8 cellular contexts compared by ENCODE assay signal in the genomic region with DNA sequence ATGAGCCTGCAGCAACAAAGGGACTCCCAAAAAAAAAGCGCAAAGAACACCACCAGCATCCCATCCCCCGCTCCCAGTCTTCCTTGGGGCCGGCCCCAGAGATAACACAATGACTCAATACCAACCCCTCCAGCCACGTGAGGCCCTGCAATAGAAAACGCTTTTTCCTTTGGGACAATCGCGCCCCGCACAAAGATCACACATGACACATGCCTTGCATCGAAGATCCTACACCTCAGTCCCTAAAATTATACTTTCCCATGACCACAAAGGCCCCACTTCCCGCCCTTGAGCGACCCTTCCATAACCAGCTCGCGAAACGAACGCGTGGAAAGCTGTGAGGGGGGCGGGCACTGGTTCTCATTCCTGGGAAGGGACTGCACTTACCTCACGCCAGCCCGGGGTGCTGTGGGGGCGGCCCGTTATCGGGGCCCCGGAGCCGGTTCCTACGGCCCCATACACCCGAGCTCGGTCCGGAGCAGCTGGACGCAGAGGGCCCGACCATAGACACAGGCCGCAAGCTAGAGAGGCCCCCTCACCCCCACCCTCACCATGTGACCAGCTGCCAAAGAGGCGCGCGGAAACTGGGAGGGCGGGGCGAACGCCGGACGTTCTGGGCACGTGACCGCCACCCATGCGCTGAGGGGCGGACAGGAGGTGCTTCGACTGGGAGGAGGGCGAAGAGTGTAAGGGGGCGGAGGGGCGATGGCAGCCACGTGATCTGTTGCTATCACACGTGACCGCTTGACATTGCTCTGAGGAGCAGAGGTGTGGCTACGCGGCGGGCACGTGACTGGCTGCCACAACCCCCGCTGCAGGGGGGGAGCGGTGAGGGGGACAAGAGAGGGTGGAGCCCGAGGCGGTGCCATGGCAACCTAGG. TPM values are rescaled to one million over a fixed set of nuclear protein-coding genes. Genes with fewer than 3 reads are reported as not detected.
A peak's percentile ranks its signal among the peaks of the same experiment; 100 is the strongest.
DNase-seq lines count a peak whose midpoint lies in the region; ATAC-seq and TF ChIP-seq lines count a peak whose summit lies in the region.

TSS of gene CDK4 (minus strand) at position 523 of the 880 bp plus-strand sequence. CDS start 593 bp downstream, outside the sequence.

- H3K36me3 Mint-ChIP-seq in WTC11 = peaks cover 39% of the 10 kb centered on the region

- H3K27me3 ChIP-seq in AG04450 (ENCODE audit: control insufficient read depth, insufficient read depth, low read length) = peaks cover 15% of the 10 kb centered on the region
- peaks cover 27% of the 10 kb centered on the region for H3K27me3 ChIP-seq in smooth muscle cell (ENCODE audit: low read depth)

- no peak for TF ChIP-seq CTCF in AG04450 (IDR thresholded peaks at IDR 0.05; ENCODE audit: low read depth, low read length)
- no peak for TF ChIP-seq CTCF in WTC11 (IDR thresholded peaks at IDR 0.05)
- no peak for TF ChIP-seq CTCF in cardiac fibroblast (IDR thresholded peaks at IDR 0.05; ENCODE audit: low read depth, low read length)
- TF ChIP-seq CTCF in smooth muscle cell (IDR thresholded peaks at IDR 0.05; ENCODE audit: borderline replicate concordance, insufficient read depth, poor library complexity, severe bottlenecking) = no peak

- H4K20me1 ChIP-seq in smooth muscle cell (ENCODE audit: low read depth) = no peaks in the 10 kb centered on the region

- peaks cover 37% of the 10 kb centered on the region for H3K27me3 Mint-ChIP-seq in WTC11 (ENCODE audit: low read depth)

- CTCF ChIA-PET in AG04450 (lab: Charles Lee) (interaction anchor here (1.0 kb wide), 1 partner anchor 26 kb away, joined by 4 read pairs; no protein-coding TSS in a partner anchor), WTC11 (lab: Charles Lee) (interaction anchor here (0.7 to 1.1 kb wide), 3 partner anchors 15 to 145 kb away, joined by 3 to 5 read pairs (median 3); partner anchors contain the start of gene CYP27B1)

- H3F3A ChIP-seq in smooth muscle cell (ENCODE audit: low read depth) = peaks cover 10% of the 10 kb centered on the region

- ATAC-seq in GM18909 (IDR thresholded peaks at IDR 0.05; ENCODE audit: poor library complexity, unreplicated experiment) (peak; percentile 70), HG03175 (IDR thresholded peaks at IDR 0.05; ENCODE audit: unreplicated experiment) (peak; percentile 74), WTC11 (peak; percentile 71)

- H3K36me3 ChIP-seq in smooth muscle cell (ENCODE audit: low read depth) = no peaks in the 10 kb centered on the region

- peak within 1 kb of the TSS; percentile 92 for H3K4me2 ChIP-seq in smooth muscle cell

- H3K79me2 ChIP-seq in smooth muscle cell (ENCODE audit: low read depth) = peaks cover 23% of the 10 kb centered on the region

- H3K9me3 ChIP-seq in AG04450 (ENCODE audit: control insufficient read depth, insufficient read depth, low read length) = no peaks in the 10 kb centered on the region; the same call in 1 of the 2 replicates
- no peaks in the 10 kb centered on the region for H3K9me3 ChIP-seq in smooth muscle cell (replicated peaks; ENCODE audit: low read depth)

- peaks cover 47% of the 10 kb centered on the region for H3K4me1 Mint-ChIP-seq in WTC11

- 2% methylated on average over 47 of the region's 58 CpGs for WGBS in smooth muscle cell (ENCODE audit: low lambda C conversion rate)

- H3K9me3 Mint-ChIP-seq in WTC11 = no peaks in the 10 kb centered on the region

- peak within 1 kb of the TSS; percentile 91 for H3K4me3 ChIP-seq in AG04450 (ENCODE audit: low read depth, low read length)
- H3K4me3 ChIP-seq in cardiac fibroblast (replicated peaks in 1 of 2; ENCODE audit: low read depth in 2 of 2, low read length in 2 of 2) = peak within 1 kb of the TSS; percentile 81 to 88
- H3K4me3 ChIP-seq in smooth muscle cell = peak within 1 kb of the TSS; percentile 62

- peak within 1 kb of the TSS; percentile 23 for H2AFZ ChIP-seq in smooth muscle cell (ENCODE audit: low read depth)

- H3K4me1 ChIP-seq in smooth muscle cell (ENCODE audit: low read depth) = peaks cover 23% of the 10 kb centered on the region

- H3K9ac ChIP-seq in smooth muscle cell (ENCODE audit: low read depth) = peak within 1 kb of the TSS; percentile 93

- H3K4me3 Mint-ChIP-seq in WTC11 = peak within 1 kb of the TSS; percentile 89

- H3K27ac Mint-ChIP-seq in WTC11 = peak within 1 kb of the TSS; percentile 86

- DNase-seq in AG04450 (ENCODE audit: low read depth, low spot score) (peak; percentile 100), NCI-H226 (peak; percentile 100), WTC11 (ENCODE audit: low spot score) (peak; percentile 99), cardiac fibroblast (ENCODE audit: low read depth in 2 of 2) (peak; percentile 100), iPS-NIHi7 (ENCODE audit: extremely low spot score) (peak; percentile 96), smooth muscle cell (lab: John Stamatoyannopoulos, UW; ENCODE audit: unreplicated experiment) (peak; percentile 95)

- H3K27ac ChIP-seq in AG04450 (ENCODE audit: low read depth, low read length) (peak within 1 kb of the TSS; percentile 91), smooth muscle cell (ENCODE audit: low read depth) (peak within 1 kb of the TSS; percentile 91)

- POLR2A ChIA-PET in AG04450 (lab: Yijun Ruan, JAX) = interaction anchor here (0.5 to 1.2 kb wide), 3 partner anchors 13 to 95 kb away, joined by 4 to 6 read pairs (median 5); partner anchors contain the start of genes CTDSP2, EEF1AKMT3 and METTL1
- POLR2A ChIA-PET in WTC11 (lab: Charles Lee) = interaction anchor here (0.8 to 1.1 kb wide), 4 partner anchors 11 to 20 kb away, joined by 3 to 6 read pairs (median 4); partner anchors contain the start of genes EEF1AKMT3 and METTL1

TF ChIP-seq in WTC11, 78 proteins besides CTCF, POLR2A, EP300 and RAD21 (continues in another document):
- TF ChIP-seq ATF6 (CRISPR knock-in tag; IDR thresholded peaks at IDR 0.05) = no peak
- no peak for TF ChIP-seq ATF2 (CRISPR knock-in tag; IDR thresholded peaks at IDR 0.05; ENCODE audit: borderline replicate concordance, low read depth)
- peak; percentile 97 for TF ChIP-seq ARID4B (CRISPR knock-in tag; IDR thresholded peaks at IDR 0.05; ENCODE audit: borderline replicate concordance)

RNA-seq across cellular contexts. Expression of gene CDK4, which starts in this region (rescaled TPM):
- 251 and 288 TPM in 2 replicates for polyA plus RNA-seq in AG04450 (2011; rRNA removed)
- polyA minus RNA-seq in AG04450 (2011; rRNA and poly(A)+ RNA removed) = 141 and 192 TPM in 2 replicates
- 125 to 152 TPM (median 145 TPM) in 3 replicates for total RNA-seq in WTC11 (2021)
- 144 and 158 TPM in 2 replicates for total RNA-seq in smooth muscle cell
- 215 and 235 TPM in 2 replicates for polyA plus RNA-seq in smooth muscle cell

Comparison
In these comparisons a context has a peak if more than half of its experiments do, and no peak if none do; other contexts are left out.
1. Peak in every context shown above with its lines: DNase-seq, ATAC-seq, H3K4me3 ChIP-seq and H3K27ac ChIP-seq.